ENCODE assay signal across 1 cellular context in genomic region chr7:105905209-105905910, GRCh38.
TF ChIP-seq lines count a peak whose summit lies in the region.

No MANE protein-coding gene starts in this region.

TF ChIP-seq in K562, 482 proteins besides CTCF, POLR2A, EP300 and RAD21 (continued from another document):
- no peak for TF ChIP-seq BCLAF1 (IDR thresholded peaks at IDR 0.05; ENCODE audit: borderline replicate concordance in 1 of 2, control insufficient read depth in 1 of 2, low read depth in 2 of 2, low read length in 1 of 2)
